9 cellular contexts compared by ENCODE assay signal in the genomic region with DNA sequence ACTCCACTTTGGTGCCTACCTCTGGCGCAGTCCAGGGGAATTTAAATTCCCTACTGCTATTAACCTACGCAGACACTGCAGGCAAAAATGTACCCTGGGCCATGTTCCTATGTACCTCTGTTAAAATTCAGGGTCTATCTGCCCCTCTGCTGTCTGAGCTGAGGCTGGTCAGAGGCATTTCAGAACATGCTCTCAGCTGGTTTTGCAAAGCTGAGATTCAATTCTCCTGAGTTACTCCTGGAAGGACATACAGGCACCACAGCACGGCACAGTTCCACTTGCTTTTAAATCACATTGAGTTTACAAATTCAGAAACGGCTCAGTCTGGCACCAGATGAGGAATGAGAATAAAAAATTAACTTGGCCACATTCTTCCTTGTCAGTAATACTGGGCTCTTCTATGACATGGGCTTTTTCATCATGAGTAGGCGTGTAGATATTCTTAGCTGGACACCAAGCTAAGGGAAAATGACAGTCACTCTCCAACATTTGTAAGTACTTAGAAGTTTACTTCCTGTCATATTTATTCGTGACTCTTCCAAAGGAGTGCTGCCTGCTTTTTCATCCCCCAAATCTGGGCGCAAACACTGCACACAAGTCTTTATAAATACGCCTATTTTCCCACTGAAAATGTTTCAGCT. TPM values are rescaled to one million over a fixed set of nuclear protein-coding genes. Genes with fewer than 3 reads are reported as not detected.
DNase-seq lines count a peak whose midpoint lies in the region; ATAC-seq and TF ChIP-seq lines count a peak whose summit lies in the region.
"Had no signal": no experiment of that assay in that cellular context is flagged by ENCODE, and none has a peak within 500 bp of the region (broad histone marks: within the 10 kb centered on the region; RNA-seq: fewer than 3 reads in every experiment).

No MANE protein-coding gene starts in this region.

- DNase-seq in stimulated activated naive CD8-positive, alpha-beta T cell treated with anti-CD3 and anti-CD28 coated beads, Interleukin-15, Interleukin-2, amounts not matched to agents 100 U/mL and 50 U/mL, for 24 hours = no peak
- no peak for DNase-seq in naive thymus-derived CD8-positive, alpha-beta T cell
- DNase-seq in CD14-positive monocyte (ENCODE audit: low spot score) (no peak), germinal center (ENCODE audit: low spot score) (no peak), NCI-H69 (lab: John Stamatoyannopoulos, UW) (no peak)
- DNase-seq: activated CD4-positive, CD25-positive, alpha-beta regulatory T cell treated with anti-CD3 and anti-CD28 coated beads, Interleukin-2, amount 50 U/mL, for 72 hours had no signal

- H3K4me1 Mint-ChIP-seq in stimulated activated naive CD8-positive, alpha-beta T cell treated with anti-CD3 and anti-CD28 coated beads, Interleukin-15, Interleukin-2, amounts not matched to agents 100 ng/mL and 50 ng/mL, for 24 hours (ENCODE audit: low read depth) = peaks cover 28% of the 10 kb centered on the region
- peaks cover 14 to 44% (median 21%) of the 10 kb centered on the region in 4 donors for H3K4me1 Mint-ChIP-seq in naive thymus-derived CD8-positive, alpha-beta T cell
- H3K4me1 Mint-ChIP-seq in CD14-positive monocyte = peaks cover 15% of the 10 kb centered on the region

- 57 to 62% methylated on average over 8 of the region's 8 CpGs for WGBS in esophagus, 2 donors

- H3K27me3 ChIP-seq in esophagus (ENCODE audit: control insufficient read depth in 1 of 2, insufficient read depth in 2 of 2, low read length in 2 of 2) = no peaks in the 10 kb centered on the region

- peaks cover 32% of the 10 kb centered on the region for H3K27me3 Mint-ChIP-seq in stimulated activated naive CD8-positive, alpha-beta T cell treated with anti-CD3 and anti-CD28 coated beads, Interleukin-15, Interleukin-2, amounts not matched to agents 100 ng/mL and 50 ng/mL, for 24 hours
- H3K27me3 Mint-ChIP-seq in naive thymus-derived CD8-positive, alpha-beta T cell = peaks cover 2 to 17% (median 9%) of the 10 kb centered on the region in 5 donors
- H3K27me3 Mint-ChIP-seq in CD14-positive monocyte (ENCODE audit: low read depth in 3 of 3) = peaks cover 37 to 42% (median 41%) of the 10 kb centered on the region in 3 donors

- no peak for ATAC-seq in stimulated activated naive CD8-positive, alpha-beta T cell treated with anti-CD3 and anti-CD28 coated beads, Interleukin-15, Interleukin-2, amounts not matched to agents 100 U/mL and 50 U/mL, for 24 hours
- ATAC-seq in naive thymus-derived CD8-positive, alpha-beta T cell = no peak
- no peak for ATAC-seq in GM21515 (IDR thresholded peaks at IDR 0.05; ENCODE audit: unreplicated experiment)

- POLR2A ChIA-PET in naive thymus-derived CD8-positive, alpha-beta T cell (lab: Charles Lee) = no interaction called here

- H3K4me1 ChIP-seq in esophagus (ENCODE audit: control insufficient read depth in 2 of 2, insufficient read depth in 2 of 2, low read length in 1 of 2) = peaks cover 4 to 7% of the 10 kb centered on the region in 2 donors

- H3K36me3 ChIP-seq in esophagus (ENCODE audit: control insufficient read depth in 2 of 2, insufficient read depth in 2 of 2, low read length in 1 of 2) = no peaks in the 10 kb centered on the region

- H3K36me3 Mint-ChIP-seq in stimulated activated naive CD8-positive, alpha-beta T cell treated with anti-CD3 and anti-CD28 coated beads, Interleukin-15, Interleukin-2, amounts not matched to agents 100 ng/mL and 50 ng/mL, for 24 hours (ENCODE audit: low read depth) = no peaks in the 10 kb centered on the region
- no peaks in the 10 kb centered on the region for H3K36me3 Mint-ChIP-seq in naive thymus-derived CD8-positive, alpha-beta T cell
- peaks cover 4 to 6% of the 10 kb centered on the region in 2 donors for H3K36me3 Mint-ChIP-seq in CD14-positive monocyte

- H3K4me3 ChIP-seq in esophagus (ENCODE audit: low read depth in 1 of 2, low read length in 2 of 2) = no peak overlapping the region

- peak overlapping the region; percentile 83 for H3K4me3 Mint-ChIP-seq in stimulated activated naive CD8-positive, alpha-beta T cell treated with anti-CD3 and anti-CD28 coated beads, Interleukin-15, Interleukin-2, amounts not matched to agents 100 ng/mL and 50 ng/mL, for 24 hours
- H3K4me3 Mint-ChIP-seq in naive thymus-derived CD8-positive, alpha-beta T cell = peak overlapping the region in 7 of 10 donors; percentile 10 to 92 (median 85)
- peak overlapping the region in 1 of 2 donors; percentile 90 for H3K4me3 Mint-ChIP-seq in CD14-positive monocyte

- H3K9me3 ChIP-seq in esophagus (ENCODE audit: control insufficient read depth in 2 of 2, insufficient read depth in 1 of 2, low read depth in 1 of 2, low read length in 1 of 2) = no peaks in the 10 kb centered on the region

- H3K27ac ChIP-seq in esophagus (ENCODE audit: low read depth in 2 of 2, low read length in 1 of 2) = peak overlapping the region; percentile 18 to 72

- H3K27ac Mint-ChIP-seq in stimulated activated naive CD8-positive, alpha-beta T cell treated with anti-CD3 and anti-CD28 coated beads, Interleukin-15, Interleukin-2, amounts not matched to agents 100 ng/mL and 50 ng/mL, for 24 hours = no peak overlapping the region
- H3K27ac Mint-ChIP-seq in naive thymus-derived CD8-positive, alpha-beta T cell = peak overlapping the region in 1 of 10 donors; percentile 6
- no peak overlapping the region for H3K27ac Mint-ChIP-seq in CD14-positive monocyte

- no peak for TF ChIP-seq CTCF in CD14-positive monocyte (IDR thresholded peaks at IDR 0.05)

- intact Hi-C loops in CD14-positive monocyte (cut with micrococcal nuclease) = loop anchor here in 1 of 2 donors (5.0 kb wide), 1 partner anchor 111 kb away; a partner anchor contains a TSS

- no peaks in the 10 kb centered on the region for H3K9me3 Mint-ChIP-seq in stimulated activated naive CD8-positive, alpha-beta T cell treated with anti-CD3 and anti-CD28 coated beads, Interleukin-15, Interleukin-2, amounts not matched to agents 100 ng/mL and 50 ng/mL, for 24 hours
- no peaks in the 10 kb centered on the region for H3K9me3 Mint-ChIP-seq in naive thymus-derived CD8-positive, alpha-beta T cell
- peaks cover 0 to 7% (median 4%) of the 10 kb centered on the region in 7 donors for H3K9me3 Mint-ChIP-seq in CD14-positive monocyte

RNA-seq across cellular contexts. Expression of a gene that starts 2.0 kb away (rescaled TPM):
- polyA plus RNA-seq in esophagus (1 to 10 TPM; 7.8 to 10.0 TPM), CD14-positive monocyte (1 to 10 TPM; 1.6 to 2.7 TPM)
- total RNA-seq in naive thymus-derived CD8-positive, alpha-beta T cell = 1 to 10 TPM; 8.1 to 8.9 TPM
- 1 to 10 TPM; 5.5 to 7.0 (median 5.9) TPM for polyA plus RNA-seq in naive thymus-derived CD8-positive, alpha-beta T cell
